ENCODE assay signal across 8 cellular contexts in the genomic region with DNA sequence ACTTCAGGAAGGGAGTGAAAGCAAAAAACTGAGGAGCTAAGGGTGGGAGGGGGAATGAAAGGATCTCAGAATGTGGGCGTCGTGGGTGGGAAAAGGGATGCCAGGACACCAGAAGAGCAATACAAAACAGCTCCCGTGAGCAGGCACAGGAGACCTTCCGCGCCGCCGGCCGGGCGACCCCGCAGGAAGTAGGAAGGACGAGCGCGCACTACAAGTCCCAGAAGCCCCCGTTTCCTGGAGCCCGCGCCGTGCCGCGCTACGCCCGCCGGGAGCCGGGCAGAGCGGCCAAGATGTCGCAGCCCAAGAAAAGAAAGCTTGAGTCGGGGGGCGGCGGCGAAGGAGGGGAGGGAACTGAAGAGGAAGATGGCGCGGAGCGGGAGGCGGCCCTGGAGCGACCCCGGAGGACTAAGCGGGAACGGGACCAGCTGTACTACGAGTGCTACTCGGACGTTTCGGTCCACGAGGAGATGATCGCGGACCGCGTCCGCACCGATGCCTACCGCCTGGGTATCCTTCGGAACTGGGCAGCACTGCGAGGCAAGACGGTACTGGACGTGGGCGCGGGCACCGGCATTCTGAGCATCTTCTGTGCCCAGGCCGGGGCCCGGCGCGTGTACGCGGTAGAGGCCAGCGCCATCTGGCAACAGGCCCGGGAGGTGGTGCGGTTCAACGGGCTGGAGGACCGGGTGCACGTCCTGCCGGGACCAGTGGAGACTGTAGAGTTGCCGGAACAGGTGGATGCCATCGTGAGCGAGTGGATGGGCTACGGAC. TPM values are rescaled to one million over a fixed set of nuclear protein-coding genes. Genes with fewer than 3 reads are reported as not detected.
DNase-seq lines count a peak whose midpoint lies in the region; ATAC-seq lines count a peak whose summit lies in the region.

A gene (plus strand): TSS at position 249 of the 771 bp plus-strand sequence. CDS start 42 bp downstream, at position 291.

- H3K9me3 Mint-ChIP-seq in CD4-positive, CD25-positive, alpha-beta regulatory T cell = peaks cover 0 to 3% (median 0%) of the 10 kb centered on the region in 7 donors

- DNase-seq in CD4-positive, CD25-positive, alpha-beta regulatory T cell = peak; percentile 69 to 90 (median 80)
- DNase-seq in NCI-H82 treated with DMSO at 0.1 percent for 48 hours (lab: John Stamatoyannopoulos, UW; ENCODE audit: unreplicated experiment) = peak; percentile 78
- peak; percentile 46 to 74 for DNase-seq in activated CD8-positive, alpha-beta memory T cell treated with anti-CD3 and anti-CD28 coated beads for 1 hour (ENCODE audit: extremely low read depth in 1 of 2, low read depth in 1 of 2)
- peak; percentile 68 for DNase-seq in effector CD8-positive, alpha-beta T cell (lab: John Stamatoyannopoulos, UW)
- DNase-seq in medulla oblongata (ENCODE audit: extremely low spot score) = peak; percentile 87
- peak; percentile 57 to 67 (median 66) for DNase-seq in stimulated activated CD4-positive, alpha-beta T cell treated with anti-CD3 and anti-CD28 coated beads, TNF-alpha, amount 100 ng/mL, for 48 hours (ENCODE audit: low read depth in 3 of 3)

- peaks cover 6 to 44% (median 25%) of the 10 kb centered on the region in 4 donors for H3K4me1 Mint-ChIP-seq in CD4-positive, CD25-positive, alpha-beta regulatory T cell

- H3K36me3 Mint-ChIP-seq in CD4-positive, CD25-positive, alpha-beta regulatory T cell = peaks cover 13% of the 10 kb centered on the region

- peaks cover 9% of the 10 kb centered on the region for H3K36me3 ChIP-seq in CD4-positive, CD25-positive, alpha-beta regulatory T cell (ENCODE audit: control insufficient read depth, insufficient read depth, low read length)

- H3K27ac ChIP-seq in CD4-positive, CD25-positive, alpha-beta regulatory T cell (ENCODE audit: insufficient read depth, low read length, poor library complexity, severe bottlenecking) = peak within 1 kb of the TSS; percentile 76

- H3K4me1 ChIP-seq in CD4-positive, CD25-positive, alpha-beta regulatory T cell (ENCODE audit: control insufficient read depth, insufficient read depth, low read length, poor library complexity, severe bottlenecking) = peaks cover 13% of the 10 kb centered on the region

- ATAC-seq in CD4-positive, CD25-positive, alpha-beta regulatory T cell (ENCODE audit: low read depth in 2 of 2) = peak; percentile 94
- ATAC-seq in GM19397 (IDR thresholded peaks at IDR 0.05; ENCODE audit: unreplicated experiment) (peak; percentile 93), HG03571 (IDR thresholded peaks at IDR 0.05; ENCODE audit: unreplicated experiment) (peak; percentile 92)

- peak within 1 kb of the TSS; percentile 86 for H3K4me3 ChIP-seq in CD4-positive, CD25-positive, alpha-beta regulatory T cell (ENCODE audit: low read depth, low read length)

- H3K9me3 ChIP-seq in CD4-positive, CD25-positive, alpha-beta regulatory T cell (ENCODE audit: control insufficient read depth in 2 of 2, low read length in 2 of 2) = no peaks in the 10 kb centered on the region

- peak within 1 kb of the TSS; percentile 99 to 100 (median 99) for H3K4me3 Mint-ChIP-seq in CD4-positive, CD25-positive, alpha-beta regulatory T cell

- no peaks in the 10 kb centered on the region for H3K27me3 ChIP-seq in CD4-positive, CD25-positive, alpha-beta regulatory T cell (ENCODE audit: control insufficient read depth, insufficient read depth, low read length)

- H3K27ac Mint-ChIP-seq in CD4-positive, CD25-positive, alpha-beta regulatory T cell = peak within 1 kb of the TSS; percentile 97 to 99 (median 98)

- peaks cover 10% of the 10 kb centered on the region for H3K27me3 Mint-ChIP-seq in CD4-positive, CD25-positive, alpha-beta regulatory T cell

RNA-seq across cellular contexts. Expression of the gene that starts here (rescaled TPM):
- total RNA-seq in CD4-positive, CD25-positive, alpha-beta regulatory T cell = 7.8 TPM
- polyA plus RNA-seq in CD4-positive, CD25-positive, alpha-beta regulatory T cell = 10 to 100 TPM; 13.7 to 17.1 (median 14.6) TPM

Comparison
In these comparisons a context has a peak if more than half of its experiments do, and no peak if none do; other contexts are left out.
1. Peak in every context shown above with its lines: DNase-seq, ATAC-seq, H3K4me3 ChIP-seq and H3K27ac ChIP-seq.